Comparison of ENCODE assay signal across 8 cellular contexts in genomic region chr19:52296773-52297600, GRCh38. TPM values are rescaled to one million over a fixed set of nuclear protein-coding genes. Genes with fewer than 3 reads are reported as not detected.
DNase-seq lines count a peak whose midpoint lies in the region; TF ChIP-seq lines count a peak whose summit lies in the region.

Gene ZNF480 (plus strand): TSS chr19:52297169. CDS start chr19:52300413, 3,244 bp downstream.

- H3K36me3 ChIP-seq in esophagus muscularis mucosa (peaks cover 16 to 40% (median 29%) of the 10 kb centered on the region in 4 donors), muscle layer of colon (ENCODE audit: insufficient read depth, low read length) (peaks cover 18% of the 10 kb centered on the region)

- H3K27ac ChIP-seq in esophagus muscularis mucosa (replicated peaks in 1 of 4) (peak within 1 kb of the TSS; percentile 89 to 97 (median 94)), muscle layer of colon (ENCODE audit: low read depth, low read length) (peak within 1 kb of the TSS; percentile 72)

- TF ChIP-seq CTCF in esophagus muscularis mucosa (IDR thresholded peaks at IDR 0.05), result peak in 2 of 3 experiments; percentile 12 to 16

- H3K27me3 ChIP-seq in esophagus muscularis mucosa (no peaks in the 10 kb centered on the region), muscle layer of colon (ENCODE audit: control insufficient read depth in 1 of 2, insufficient read depth in 2 of 2, low read length in 2 of 2) (no peaks in the 10 kb centered on the region)

- H3K4me1 ChIP-seq in esophagus muscularis mucosa, result peaks cover 15 to 21% (median 19%) of the 10 kb centered on the region in 4 donors
- H3K4me1 ChIP-seq in muscle layer of colon (ENCODE audit: insufficient read depth, low read length), result peaks cover 6% of the 10 kb centered on the region

- peak within 1 kb of the TSS; percentile 78 for H3K9ac ChIP-seq in muscle layer of colon (ENCODE audit: low read length)

- in situ Hi-C loops in KBM-7 (cut with MboI; ENCODE audit: low pct_unique_long_range_greater_than_20kb, low sequenced_read_pairs), result no loop called here

- intact Hi-C loops in esophagus muscularis mucosa (cut with DNase I), result loop anchor here (1.0 kb wide), 1 partner anchor 28 kb away; the partner anchor contains the start of gene ZNF766

- TF ChIP-seq POLR2A in GM19193 (IDR thresholded peaks at IDR 0.05; ENCODE audit: extremely low read depth, insufficient read depth, insufficient read length) (peak; percentile 77), esophagus muscularis mucosa (IDR thresholded peaks at IDR 0.05; ENCODE audit: low read depth) (no peak)

- H3K9me3 ChIP-seq in esophagus muscularis mucosa (peaks cover 0 to under 1% (median 0%) of the 10 kb centered on the region in 4 donors), muscle layer of colon (ENCODE audit: low read length) (peaks cover 6% of the 10 kb centered on the region)

- no peak for TF ChIP-seq EP300 in esophagus muscularis mucosa (IDR thresholded peaks at IDR 0.05)

- WGBS in esophagus muscularis mucosa, result 1% methylated on average over 34 of the region's 75 CpGs

- H3K4me3 ChIP-seq in esophagus muscularis mucosa, result peak within 1 kb of the TSS; percentile 86 to 89 (median 86)
- H3K4me3 ChIP-seq in muscle layer of colon (ENCODE audit: low read depth in 1 of 2, low read length in 2 of 2), result peak within 1 kb of the TSS; percentile 92 to 99

- DNase-seq in AG08396 (ENCODE audit: low spot score), result peak; percentile 92
- DNase-seq in KBM-7, result peak; percentile 72
- peak; percentile 73 to 74 for DNase-seq in activated T-cell treated with anti-CD3 and anti-CD28 coated beads, Interleukin-2, amount 50 U/mL, for 48 hours
- peak; percentile 93 for DNase-seq in esophagus muscularis mucosa (ENCODE audit: extremely low spot score)
- peak; percentile 62 to 71 for DNase-seq in stimulated activated CD8-positive, alpha-beta memory T cell treated with anti-CD3 and anti-CD28 coated beads, Interleukin-4, amount 100 ng/mL, for 4 hours (ENCODE audit: low read depth in 2 of 2, low spot score in 1 of 2)

TF ChIP-seq in PFSK-1, 5 proteins besides CTCF, POLR2A, EP300 and RAD21:
- no peak for TF ChIP-seq FOXP2 (optimal IDR thresholded peaks at IDR 0.05; ENCODE audit: borderline replicate concordance, extremely low read depth, extremely low read length, insufficient read depth)
- TF ChIP-seq, protein P1, sequence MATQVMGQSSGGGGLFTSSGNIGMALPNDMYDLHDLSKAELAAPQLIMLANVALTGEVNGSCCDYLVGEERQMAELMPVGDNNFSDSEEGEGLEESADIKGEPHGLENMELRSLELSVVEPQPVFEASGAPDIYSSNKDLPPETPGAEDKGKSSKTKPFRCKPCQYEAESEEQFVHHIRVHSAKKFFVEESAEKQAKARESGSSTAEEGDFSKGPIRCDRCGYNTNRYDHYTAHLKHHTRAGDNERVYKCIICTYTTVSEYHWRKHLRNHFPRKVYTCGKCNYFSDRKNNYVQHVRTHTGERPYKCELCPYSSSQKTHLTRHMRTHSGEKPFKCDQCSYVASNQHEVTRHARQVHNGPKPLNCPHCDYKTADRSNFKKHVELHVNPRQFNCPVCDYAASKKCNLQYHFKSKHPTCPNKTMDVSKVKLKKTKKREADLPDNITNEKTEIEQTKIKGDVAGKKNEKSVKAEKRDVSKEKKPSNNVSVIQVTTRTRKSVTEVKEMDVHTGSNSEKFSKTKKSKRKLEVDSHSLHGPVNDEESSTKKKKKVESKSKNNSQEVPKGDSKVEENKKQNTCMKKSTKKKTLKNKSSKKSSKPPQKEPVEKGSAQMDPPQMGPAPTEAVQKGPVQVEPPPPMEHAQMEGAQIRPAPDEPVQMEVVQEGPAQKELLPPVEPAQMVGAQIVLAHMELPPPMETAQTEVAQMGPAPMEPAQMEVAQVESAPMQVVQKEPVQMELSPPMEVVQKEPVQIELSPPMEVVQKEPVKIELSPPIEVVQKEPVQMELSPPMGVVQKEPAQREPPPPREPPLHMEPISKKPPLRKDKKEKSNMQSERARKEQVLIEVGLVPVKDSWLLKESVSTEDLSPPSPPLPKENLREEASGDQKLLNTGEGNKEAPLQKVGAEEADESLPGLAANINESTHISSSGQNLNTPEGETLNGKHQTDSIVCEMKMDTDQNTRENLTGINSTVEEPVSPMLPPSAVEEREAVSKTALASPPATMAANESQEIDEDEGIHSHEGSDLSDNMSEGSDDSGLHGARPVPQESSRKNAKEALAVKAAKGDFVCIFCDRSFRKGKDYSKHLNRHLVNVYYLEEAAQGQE (IDR thresholded peaks at IDR 0.05; ENCODE audit: insufficient read depth in 1 of 2, low read depth in 2 of 2, low read length in 2 of 2), result no peak
- TF ChIP-seq TAF1 (IDR thresholded peaks at IDR 0.05; ENCODE audit: borderline replicate concordance, insufficient read depth, low read length), result no peak
- peak; percentile 63; the same call in 1 of the 2 replicates for TF ChIP-seq POLR2AphosphoS5 (IDR thresholded peaks at IDR 0.05; ENCODE audit: low read depth, low read length)
- TF ChIP-seq SIN3A (IDR thresholded peaks at IDR 0.05; ENCODE audit: borderline replicate concordance, insufficient read depth, low read length), result peak; percentile 35; the same call in 1 of the 2 replicates

RNA-seq across cellular contexts. Expression of gene ZNF480, which starts in this region (rescaled TPM):
- 5.1 TPM for polyA plus RNA-seq in PFSK-1 (2012; ENCODE audit: insufficient read length, low read depth)
- total RNA-seq in esophagus muscularis mucosa, result 1 to 10 TPM; 6.0 to 10.0 (median 7.2) TPM

Comparison
In these comparisons a context has a peak if more than half of its experiments do, and no peak if none do; other contexts are left out.
1. Peak in every context shown above with its lines: DNase-seq, H3K4me3 ChIP-seq and H3K27ac ChIP-seq.